ENCODE assay signal across 27 cellular contexts in genomic region chr6:158373209-158373608, GRCh38.
"Had no signal": no experiment of that assay in that cellular context is flagged by ENCODE, and none has a peak within 500 bp of the region (broad histone marks: within the 10 kb centered on the region; RNA-seq: fewer than 3 reads in every experiment).

No MANE protein-coding gene starts in this region.

- H3K27me3 ChIP-seq: colonic mucosa, heart left ventricle, neutrophil, ovary, sigmoid colon, vagina had no signal

- FAIRE-seq: endometrium, small intestine had no signal

- DNase-seq: activated CD4-positive, alpha-beta memory T cell treated with anti-CD3 and anti-CD28 coated beads for 36 hours; activated CD4-positive, alpha-beta T cell treated with anti-CD3 and anti-CD28 coated beads, Interleukin-2, amount 10 ng/mL, durations not matched to agents 24 days and 14 days; activated CD4-positive, CD25-positive, alpha-beta regulatory T cell treated with anti-CD3 and anti-CD28 coated beads, Interleukin-2, amount 50 U/mL, for 72 hours; activated CD8-positive, alpha-beta memory T cell treated with anti-CD3 and anti-CD28 coated beads, Interleukin-2, amount 50 U/mL, for 4 hours; activated gamma-delta T cell; activated naive CD4-positive, alpha-beta T cell treated with anti-CD3 and anti-CD28 coated beads, Interleukin-2, amount 50 U/mL, for 16 hours; activated T-cell treated with anti-CD3 and anti-CD28 coated beads, Interleukin-2, amount 50 U/mL, for 1 hour; amniotic stem cell; cerebellar nuclear complex; colonic mucosa; effector CD8-positive, alpha-beta T cell; foreskin fibroblast; heart left ventricle; hypothalamus; left ventricle myocardium inferior; naive B cell; nephron progenitor cell; ovary; sigmoid colon; stimulated activated CD4-positive, alpha-beta T cell treated with anti-CD3 and anti-CD28 coated beads, Interleukin-4, amount 100 ng/mL, for 24 hours; T-helper 2 cell had no signal

- H3K27ac ChIP-seq: colonic mucosa, heart left ventricle, left ventricle myocardium inferior, neutrophil, ovary, sigmoid colon, thoracic aorta, vagina had no signal

- H3K9me3 ChIP-seq: colonic mucosa, heart left ventricle, left ventricle myocardium inferior, neutrophil, ovary, sigmoid colon, thoracic aorta, vagina had no signal

- H3K36me3 ChIP-seq: colonic mucosa, heart left ventricle, left ventricle myocardium inferior, neutrophil, ovary, sigmoid colon, thoracic aorta, vagina had no signal

- H3K4me1 ChIP-seq: colonic mucosa, sigmoid colon had no signal

- H3K4me3 ChIP-seq: colonic mucosa, heart left ventricle, left ventricle myocardium inferior, ovary, sigmoid colon, thoracic aorta, vagina had no signal

- ATAC-seq: heart left ventricle; stimulated activated effector memory CD8-positive, alpha-beta T cell treated with anti-CD3 and anti-CD28 coated beads, Interleukin-12 subunit alpha, Interleukin-12 subunit beta, amount 100 ng/mL, for 72 hours had no signal
